ENCODE assay signal across 1 cellular context in genomic region chr17:58452738-58453137, GRCh38.
TF ChIP-seq lines count a peak whose summit lies in the region.

No MANE protein-coding gene starts in this region.

TF ChIP-seq in HepG2, 621 proteins besides CTCF, POLR2A, EP300 and RAD21:
- no peak for TF ChIP-seq FUBP1 (CRISPR knock-in tag; IDR thresholded peaks at IDR 0.05; ENCODE audit: borderline replicate concordance)
- no peak for TF ChIP-seq ZNF460 (CRISPR knock-in tag; IDR thresholded peaks at IDR 0.05; ENCODE audit: borderline replicate concordance)
- no peak for TF ChIP-seq FOSL1 (CRISPR knock-in tag; IDR thresholded peaks at IDR 0.05; ENCODE audit: borderline replicate concordance)
- 0 out of 2 replicates have a peak, but pooled peaks have one; percentile 17 for TF ChIP-seq MED1 (CRISPR knock-in tag; IDR thresholded peaks at IDR 0.05)
- TF ChIP-seq JUN (CRISPR knock-in tag; IDR thresholded peaks at IDR 0.05): no peak
- TF ChIP-seq ZNF605 (CRISPR knock-in tag; IDR thresholded peaks at IDR 0.05): 0 out of 2 replicates have a peak, but pooled peaks have one; percentile 26
- no peak for TF ChIP-seq ZNF20 (CRISPR knock-in tag; IDR thresholded peaks at IDR 0.05)
- TF ChIP-seq ZMYM3 (CRISPR knock-in tag; IDR thresholded peaks at IDR 0.05): peak; percentile 50; the same call in 1 of the 2 replicates
- TF ChIP-seq, protein P1, sequence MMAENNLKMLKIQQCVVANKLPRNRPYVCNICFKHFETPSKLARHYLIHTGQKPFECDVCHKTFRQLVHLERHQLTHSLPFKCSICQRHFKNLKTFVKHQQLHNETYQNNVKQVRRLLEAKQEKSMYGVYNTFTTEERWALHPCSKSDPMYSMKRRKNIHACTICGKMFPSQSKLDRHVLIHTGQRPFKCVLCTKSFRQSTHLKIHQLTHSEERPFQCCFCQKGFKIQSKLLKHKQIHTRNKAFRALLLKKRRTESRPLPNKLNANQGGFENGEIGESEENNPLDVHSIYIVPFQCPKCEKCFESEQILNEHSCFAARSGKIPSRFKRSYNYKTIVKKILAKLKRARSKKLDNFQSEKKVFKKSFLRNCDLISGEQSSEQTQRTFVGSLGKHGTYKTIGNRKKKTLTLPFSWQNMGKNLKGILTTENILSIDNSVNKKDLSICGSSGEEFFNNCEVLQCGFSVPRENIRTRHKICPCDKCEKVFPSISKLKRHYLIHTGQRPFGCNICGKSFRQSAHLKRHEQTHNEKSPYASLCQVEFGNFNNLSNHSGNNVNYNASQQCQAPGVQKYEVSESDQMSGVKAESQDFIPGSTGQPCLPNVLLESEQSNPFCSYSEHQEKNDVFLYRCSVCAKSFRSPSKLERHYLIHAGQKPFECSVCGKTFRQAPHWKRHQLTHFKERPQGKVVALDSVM (CRISPR knock-in tag; IDR thresholded peaks at IDR 0.05): peak; percentile 92
- peak; percentile 71 for TF ChIP-seq FOSL2 (CRISPR knock-in tag; IDR thresholded peaks at IDR 0.05)
- TF ChIP-seq, protein P2, sequence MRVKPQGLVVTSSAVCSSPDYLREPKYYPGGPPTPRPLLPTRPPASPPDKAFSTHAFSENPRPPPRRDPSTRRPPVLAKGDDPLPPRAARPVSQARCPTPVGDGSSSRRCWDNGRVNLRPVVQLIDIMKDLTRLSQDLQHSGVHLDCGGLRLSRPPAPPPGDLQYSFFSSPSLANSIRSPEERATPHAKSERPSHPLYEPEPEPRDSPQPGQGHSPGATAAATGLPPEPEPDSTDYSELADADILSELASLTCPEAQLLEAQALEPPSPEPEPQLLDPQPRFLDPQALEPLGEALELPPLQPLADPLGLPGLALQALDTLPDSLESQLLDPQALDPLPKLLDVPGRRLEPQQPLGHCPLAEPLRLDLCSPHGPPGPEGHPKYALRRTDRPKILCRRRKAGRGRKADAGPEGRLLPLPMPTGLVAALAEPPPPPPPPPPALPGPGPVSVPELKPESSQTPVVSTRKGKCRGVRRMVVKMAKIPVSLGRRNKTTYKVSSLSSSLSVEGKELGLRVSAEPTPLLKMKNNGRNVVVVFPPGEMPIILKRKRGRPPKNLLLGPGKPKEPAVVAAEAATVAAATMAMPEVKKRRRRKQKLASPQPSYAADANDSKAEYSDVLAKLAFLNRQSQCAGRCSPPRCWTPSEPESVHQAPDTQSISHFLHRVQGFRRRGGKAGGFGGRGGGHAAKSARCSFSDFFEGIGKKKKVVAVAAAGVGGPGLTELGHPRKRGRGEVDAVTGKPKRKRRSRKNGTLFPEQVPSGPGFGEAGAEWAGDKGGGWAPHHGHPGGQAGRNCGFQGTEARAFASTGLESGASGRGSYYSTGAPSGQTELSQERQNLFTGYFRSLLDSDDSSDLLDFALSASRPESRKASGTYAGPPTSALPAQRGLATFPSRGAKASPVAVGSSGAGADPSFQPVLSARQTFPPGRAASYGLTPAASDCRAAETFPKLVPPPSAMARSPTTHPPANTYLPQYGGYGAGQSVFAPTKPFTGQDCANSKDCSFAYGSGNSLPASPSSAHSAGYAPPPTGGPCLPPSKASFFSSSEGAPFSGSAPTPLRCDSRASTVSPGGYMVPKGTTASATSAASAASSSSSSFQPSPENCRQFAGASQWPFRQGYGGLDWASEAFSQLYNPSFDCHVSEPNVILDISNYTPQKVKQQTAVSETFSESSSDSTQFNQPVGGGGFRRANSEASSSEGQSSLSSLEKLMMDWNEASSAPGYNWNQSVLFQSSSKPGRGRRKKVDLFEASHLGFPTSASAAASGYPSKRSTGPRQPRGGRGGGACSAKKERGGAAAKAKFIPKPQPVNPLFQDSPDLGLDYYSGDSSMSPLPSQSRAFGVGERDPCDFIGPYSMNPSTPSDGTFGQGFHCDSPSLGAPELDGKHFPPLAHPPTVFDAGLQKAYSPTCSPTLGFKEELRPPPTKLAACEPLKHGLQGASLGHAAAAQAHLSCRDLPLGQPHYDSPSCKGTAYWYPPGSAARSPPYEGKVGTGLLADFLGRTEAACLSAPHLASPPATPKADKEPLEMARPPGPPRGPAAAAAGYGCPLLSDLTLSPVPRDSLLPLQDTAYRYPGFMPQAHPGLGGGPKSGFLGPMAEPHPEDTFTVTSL (CRISPR knock-in tag; IDR thresholded peaks at IDR 0.05; ENCODE audit: borderline replicate concordance): 0 out of 2 replicates have a peak, but pooled peaks have one; percentile 18
